9 cellular contexts compared by ENCODE assay signal in the genomic region with DNA sequence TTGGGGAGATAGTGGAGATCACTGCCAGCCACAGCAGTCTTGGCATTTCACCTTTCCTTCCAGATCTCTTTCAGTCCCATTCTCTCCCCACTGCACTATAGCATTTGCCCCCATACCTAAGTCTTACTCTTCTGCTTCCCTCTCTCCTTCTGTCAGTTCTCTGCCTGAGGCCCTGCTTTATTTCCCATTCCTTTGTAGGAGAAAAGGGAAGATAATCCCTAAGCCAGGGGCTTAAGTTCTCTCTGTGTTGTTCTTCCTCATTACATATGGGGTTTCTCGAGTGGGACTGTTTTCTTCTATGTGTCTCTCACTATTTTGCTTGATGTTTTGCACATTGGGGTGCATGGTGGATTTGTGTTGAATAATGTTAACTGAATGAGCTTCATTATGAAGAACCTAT. TPM values are rescaled to one million over a fixed set of nuclear protein-coding genes. Genes with fewer than 3 reads are reported as not detected.
A peak's percentile ranks its signal among the peaks of the same experiment; 100 is the strongest.
DNase-seq lines count a peak whose midpoint lies in the region; ATAC-seq and TF ChIP-seq lines count a peak whose summit lies in the region.
"Had no signal": no experiment of that assay in that cellular context is flagged by ENCODE, and none has a peak within 500 bp of the region (broad histone marks: within the 10 kb centered on the region; RNA-seq: fewer than 3 reads in every experiment).

No MANE protein-coding gene starts in this region.

- no peak for ATAC-seq in WTC11
- ATAC-seq in omental fat pad (ENCODE audit: low FRiP score), result no peak

- H3K4me3 ChIP-seq in hepatocyte, result no peak overlapping the region
- H3K4me3 ChIP-seq in stomach, result peak overlapping the region in 1 of 4 donors; percentile 66

- POLR2A ChIA-PET in activated CD4-positive, alpha-beta T cell treated with anti-CD3 and anti-CD28 coated beads, Interleukin-2, amount 10 ng/mL, durations not matched to agents 7 days and 5 days (lab: Charles Lee), result no interaction called here
- POLR2A ChIA-PET in WTC11 (lab: Charles Lee), result no interaction called here

- no peak for DNase-seq in activated CD4-positive, alpha-beta T cell treated with anti-CD3 and anti-CD28 coated beads, Interleukin-2, amount 10 ng/mL, durations not matched to agents 7 days and 5 days
- DNase-seq in activated CD4-positive, alpha-beta T cell treated with anti-CD3 and anti-CD28 coated beads, Interleukin-2, amount 50 U/mL, for 1 hour, result no peak
- DNase-seq in WTC11 (ENCODE audit: low spot score) (no peak), hepatocyte (ENCODE audit: low spot score) (no peak), stomach (no peak), GM10266 (ENCODE audit: extremely low spot score) (no peak), NCI-H2081 treated with DMSO at 0.1 percent for 48 hours (lab: John Stamatoyannopoulos, UW) (no peak), omental fat pad (ENCODE audit: low spot score) (no peak)
- DNase-seq: activated gamma-delta T cell treated with Interleukin-2 at 50 U/mL for 16 hours had no signal

- H3K4me3 Mint-ChIP-seq in activated CD4-positive, alpha-beta T cell treated with anti-CD3 and anti-CD28 coated beads, Interleukin-2, amount 10 ng/mL, durations not matched to agents 7 days and 5 days, result peak overlapping the region; percentile 76
- peak overlapping the region; percentile 81 for H3K4me3 Mint-ChIP-seq in WTC11

- TF ChIP-seq CTCF in WTC11 (IDR thresholded peaks at IDR 0.05) (no peak), hepatocyte (IDR thresholded peaks at IDR 0.05; ENCODE audit: poor library complexity) (no peak), stomach (IDR thresholded peaks at IDR 0.05) (no peak), GM10266 (IDR thresholded peaks at IDR 0.05; ENCODE audit: control insufficient read depth, insufficient read depth, low read depth, missing control alignments) (no peak), omental fat pad (IDR thresholded peaks at IDR 0.05) (no peak)

- H3K9me3 ChIP-seq in hepatocyte (ENCODE audit: low read depth), result no peaks in the 10 kb centered on the region
- H3K9me3 ChIP-seq in stomach, result no peaks in the 10 kb centered on the region

- H4K20me1 ChIP-seq in hepatocyte (ENCODE audit: insufficient read depth, poor library complexity, severe bottlenecking), result peaks cover 39% of the 10 kb centered on the region

- H2AFZ ChIP-seq in hepatocyte, result no peak overlapping the region

- no peaks in the 10 kb centered on the region for H3K36me3 ChIP-seq in hepatocyte (replicated peaks; ENCODE audit: insufficient read depth, low read depth)
- peaks cover 0 to 15% (median 13%) of the 10 kb centered on the region in 4 donors for H3K36me3 ChIP-seq in stomach

- no peak for TF ChIP-seq POLR2A in stomach (IDR thresholded peaks at IDR 0.05)

- TF ChIP-seq EP300 in stomach (IDR thresholded peaks at IDR 0.05), result no peak

- H3K4me1 ChIP-seq in hepatocyte (ENCODE audit: insufficient read depth) (peaks cover 35% of the 10 kb centered on the region), stomach (peaks cover 45 to 82% (median 72%) of the 10 kb centered on the region in 4 donors)

- H3K36me3 Mint-ChIP-seq in activated CD4-positive, alpha-beta T cell treated with anti-CD3 and anti-CD28 coated beads, Interleukin-2, amount 10 ng/mL, durations not matched to agents 7 days and 5 days (ENCODE audit: low read depth), result peaks cover 4% of the 10 kb centered on the region
- no peaks in the 10 kb centered on the region for H3K36me3 Mint-ChIP-seq in WTC11

- peak overlapping the region; percentile 99 for H3K27ac ChIP-seq in hepatocyte
- H3K27ac ChIP-seq in stomach, result peak overlapping the region in 4 of 5 donors; percentile 96 to 100 (median 99)

- peaks cover 63% of the 10 kb centered on the region for H3K4me1 Mint-ChIP-seq in activated CD4-positive, alpha-beta T cell treated with anti-CD3 and anti-CD28 coated beads, Interleukin-2, amount 10 ng/mL, durations not matched to agents 7 days and 5 days
- H3K4me1 Mint-ChIP-seq in WTC11, result peaks cover 43% of the 10 kb centered on the region

- no peaks in the 10 kb centered on the region for H3K27me3 ChIP-seq in hepatocyte
- H3K27me3 ChIP-seq in stomach, result no peaks in the 10 kb centered on the region

- CTCF ChIA-PET in activated CD4-positive, alpha-beta T cell treated with anti-CD3 and anti-CD28 coated beads, Interleukin-2, amount 10 ng/mL, durations not matched to agents 7 days and 5 days (lab: Charles Lee), result interaction anchor here (0.6 to 3.4 kb wide), 7 partner anchors 11 to 469 kb away, joined by 3 to 12 read pairs (median 4); a partner anchor contains a TSS
- CTCF ChIA-PET in WTC11 (lab: Charles Lee), result no interaction called here

- whole genome bisulfite sequencing in hepatocyte (ENCODE audit: low lambda C conversion rate, missing lambda C conversion rate), result 31% methylated on average over 1 of the region's 1 CpG
- 43 to 61% (median 53%) methylated on average over 1 of the region's 1 CpG for WGBS in stomach, 5 donors

- no peaks in the 10 kb centered on the region for H3K9me2 ChIP-seq in hepatocyte (replicated peaks; ENCODE audit: insufficient read depth)

- no peaks in the 10 kb centered on the region for H3K9me3 Mint-ChIP-seq in activated CD4-positive, alpha-beta T cell treated with anti-CD3 and anti-CD28 coated beads, Interleukin-2, amount 10 ng/mL, durations not matched to agents 7 days and 5 days
- H3K9me3 Mint-ChIP-seq in WTC11, result no peaks in the 10 kb centered on the region

- peaks cover 59% of the 10 kb centered on the region for H3K79me2 ChIP-seq in hepatocyte

- intact Hi-C loops in stomach (cut with DNase I; ENCODE audit: low total_unique reads), result no loop called here

- peak overlapping the region; percentile 94 for H3K4me2 ChIP-seq in hepatocyte

- H3K27ac Mint-ChIP-seq in activated CD4-positive, alpha-beta T cell treated with anti-CD3 and anti-CD28 coated beads, Interleukin-2, amount 10 ng/mL, durations not matched to agents 7 days and 5 days, result no peak overlapping the region
- no peak overlapping the region for H3K27ac Mint-ChIP-seq in WTC11

- H3K27me3 Mint-ChIP-seq in activated CD4-positive, alpha-beta T cell treated with anti-CD3 and anti-CD28 coated beads, Interleukin-2, amount 10 ng/mL, durations not matched to agents 7 days and 5 days, result no peaks in the 10 kb centered on the region
- peaks cover 48% of the 10 kb centered on the region for H3K27me3 Mint-ChIP-seq in WTC11 (ENCODE audit: low read depth)

TF ChIP-seq in WTC11, 78 proteins besides CTCF, POLR2A, EP300 and RAD21:
- TF ChIP-seq CREM (CRISPR knock-in tag; IDR thresholded peaks at IDR 0.05) (no peak), ETV6 (CRISPR knock-in tag; IDR thresholded peaks at IDR 0.05) (no peak)
- TF ChIP-seq, protein P1, sequence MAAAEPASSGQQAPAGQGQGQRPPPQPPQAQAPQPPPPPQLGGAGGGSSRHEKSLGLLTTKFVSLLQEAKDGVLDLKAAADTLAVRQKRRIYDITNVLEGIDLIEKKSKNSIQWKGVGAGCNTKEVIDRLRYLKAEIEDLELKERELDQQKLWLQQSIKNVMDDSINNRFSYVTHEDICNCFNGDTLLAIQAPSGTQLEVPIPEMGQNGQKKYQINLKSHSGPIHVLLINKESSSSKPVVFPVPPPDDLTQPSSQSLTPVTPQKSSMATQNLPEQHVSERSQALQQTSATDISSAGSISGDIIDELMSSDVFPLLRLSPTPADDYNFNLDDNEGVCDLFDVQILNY (CRISPR knock-in tag; IDR thresholded peaks at IDR 0.05), result no peak

RNA-seq across cellular contexts. Expression of a gene that starts 6.4 kb away (rescaled TPM):
- 10 to 100 TPM; 12.3 to 12.8 TPM for total RNA-seq in activated CD4-positive, alpha-beta T cell treated with anti-CD3 and anti-CD28 coated beads, Interleukin-2, amount 10 ng/mL, durations not matched to agents 7 days and 5 days
- total RNA-seq in WTC11 (2021), result 13.2 to 16.1 TPM (median 15.8 TPM) in 3 replicates
- 3.3 and 5.9 TPM in 2 replicates for total RNA-seq in hepatocyte
- polyA plus RNA-seq in hepatocyte, result 10.2 and 11.3 TPM in 2 replicates
- 10 to 100 TPM in 4 of 5 donors, 1 to 10 TPM in 1; 7.5 to 27.2 (median 12.9) TPM for total RNA-seq in stomach
- polyA plus RNA-seq in stomach, result 1 to 10 TPM; 4.6 to 9.6 (median 6.0) TPM
- total RNA-seq in omental fat pad, result 10 to 100 TPM in 3 of 4 donors, 1 to 10 TPM in 1; 4.8 to 52.8 (median 34.6) TPM

RNA-seq across cellular contexts. Expression of a gene that starts 14.4 kb away (rescaled TPM):
- total RNA-seq in activated CD4-positive, alpha-beta T cell treated with anti-CD3 and anti-CD28 coated beads, Interleukin-2, amount 10 ng/mL, durations not matched to agents 7 days and 5 days, result under 1 TPM; 0.55 to 0.87 TPM
- total RNA-seq in WTC11 (2021), result 2.9 to 3.9 TPM (median 3.6 TPM) in 3 replicates
- total RNA-seq in hepatocyte, result 59.6 and 73.3 TPM in 2 replicates
- 241 and 328 TPM in 2 replicates for polyA plus RNA-seq in hepatocyte
- 1 to 10 TPM in 3 of 5 donors, not detected in 2; 1.8 to 3.8 (median 3.5) TPM for total RNA-seq in stomach
- polyA plus RNA-seq in stomach, result 10 to 100 TPM; 17.0 to 36.0 (median 17.4) TPM
- 10 to 100 TPM; 20.2 to 99.9 (median 24.6) TPM for total RNA-seq in omental fat pad

RNA-seq across cellular contexts. Expression of a gene that starts 16.9 kb away (rescaled TPM):
- 10 to 100 TPM; 84.2 to 93.0 TPM for total RNA-seq in activated CD4-positive, alpha-beta T cell treated with anti-CD3 and anti-CD28 coated beads, Interleukin-2, amount 10 ng/mL, durations not matched to agents 7 days and 5 days
- total RNA-seq in WTC11 (2021), result 41.8 to 46.3 TPM (median 43.4 TPM) in 3 replicates
- total RNA-seq in hepatocyte, result 49.2 and 66.0 TPM in 2 replicates
- polyA plus RNA-seq in hepatocyte, result 147 and 154 TPM in 2 replicates
- total RNA-seq in stomach, result 100 to 1,000 TPM in 2 of 5 donors, 10 to 100 TPM in 3; 42.0 to 281 (median 94.5) TPM
- 100 to 1,000 TPM; 131 to 153 (median 151) TPM for polyA plus RNA-seq in stomach
- 100 to 1,000 TPM in 1 of 4 donors, 10 to 100 TPM in 3; 61.2 to 209 (median 68.2) TPM for total RNA-seq in omental fat pad

RNA-seq across cellular contexts. Expression of a gene that starts 17.4 kb away (rescaled TPM):
- 1 to 10 TPM; 8.2 to 9.0 TPM for total RNA-seq in activated CD4-positive, alpha-beta T cell treated with anti-CD3 and anti-CD28 coated beads, Interleukin-2, amount 10 ng/mL, durations not matched to agents 7 days and 5 days
- total RNA-seq in WTC11 (2021) (14.0 to 15.2 TPM (median 14.3 TPM) in 3 replicates), hepatocyte (9.1 and 14.1 TPM in 2 replicates), stomach (10 to 100 TPM in 1 of 5 donors, 1 to 10 TPM in 3, not detected in 1; 1.8 to 12.0 (median 3.3) TPM), omental fat pad (10 to 100 TPM in 1 of 4 donors, 1 to 10 TPM in 3; 9.0 to 33.5 (median 9.3) TPM)
- polyA plus RNA-seq in hepatocyte (12.2 and 15.1 TPM in 2 replicates), stomach (1 to 10 TPM; 4.9 to 9.0 (median 5.3) TPM)

RNA-seq across cellular contexts. Expression of a gene that starts 48.1 kb away (rescaled TPM):
- total RNA-seq in activated CD4-positive, alpha-beta T cell treated with anti-CD3 and anti-CD28 coated beads, Interleukin-2, amount 10 ng/mL, durations not matched to agents 7 days and 5 days, result 100 to 1,000 TPM; 216 to 223 TPM
- total RNA-seq in WTC11 (2021) (38.9 to 42.0 TPM (median 39.5 TPM) in 3 replicates), hepatocyte (65.6 and 75.3 TPM in 2 replicates), stomach (100 to 1,000 TPM in 1 of 5 donors, 10 to 100 TPM in 4; 43.0 to 190 (median 60.7) TPM), omental fat pad (10 to 100 TPM; 47.0 to 77.6 (median 57.3) TPM)
- polyA plus RNA-seq in hepatocyte (41.2 and 49.4 TPM in 2 replicates), stomach (10 to 100 TPM; 51.9 to 97.3 (median 69.1) TPM)
